12 cellular contexts compared by ENCODE assay signal in genomic region chr4:26150948-26151347, GRCh38.
DNase-seq lines count a peak whose midpoint lies in the region; ATAC-seq and TF ChIP-seq lines count a peak whose summit lies in the region.
"Had no signal": no experiment of that assay in that cellular context is flagged by ENCODE, and none has a peak within 500 bp of the region (broad histone marks: within the 10 kb centered on the region; RNA-seq: fewer than 3 reads in every experiment).

No MANE protein-coding gene starts in this region.

- ATAC-seq in stimulated activated effector memory CD8-positive, alpha-beta T cell treated with anti-CD3 and anti-CD28 coated beads, Interleukin-12 subunit alpha, Interleukin-12 subunit beta, amount 100 ng/mL, for 72 hours: peak; percentile 77
- ATAC-seq in GM19395 (IDR thresholded peaks at IDR 0.05; ENCODE audit: unreplicated experiment) (no peak), HG03025 (IDR thresholded peaks at IDR 0.05; ENCODE audit: low FRiP score, unreplicated experiment) (no peak)
- ATAC-seq: HCT116, K562 had no signal

- H3K4me3 ChIP-seq in fibroblast of pulmonary artery (replicated peaks; ENCODE audit: low read depth, low read length): no peak overlapping the region
- H3K4me3 ChIP-seq: K562, SJCRH30 had no signal

- no peaks in the 10 kb centered on the region for H3K36me3 Mint-ChIP-seq in stimulated activated effector memory CD8-positive, alpha-beta T cell treated with anti-CD3 and anti-CD28 coated beads, Interleukin-12 subunit alpha, Interleukin-12 subunit beta, amount 100 ng/mL, for 72 hours

- H3K27ac Mint-ChIP-seq in stimulated activated effector memory CD8-positive, alpha-beta T cell treated with anti-CD3 and anti-CD28 coated beads, Interleukin-12 subunit alpha, Interleukin-12 subunit beta, amount 100 ng/mL, for 72 hours: peak overlapping the region; percentile 78
- H3K27ac Mint-ChIP-seq: B cell had no signal

- H3K4me3 Mint-ChIP-seq in stimulated activated effector memory CD8-positive, alpha-beta T cell treated with anti-CD3 and anti-CD28 coated beads, Interleukin-12 subunit alpha, Interleukin-12 subunit beta, amount 100 ng/mL, for 72 hours: no peak overlapping the region
- H3K4me3 Mint-ChIP-seq: B cell had no signal

- no peak for TF ChIP-seq CTCF in fibroblast of pulmonary artery (IDR thresholded peaks at IDR 0.05; ENCODE audit: low read length, missing control alignments)

- DNase-seq in activated T-cell treated with anti-CD3 and anti-CD28 coated beads for 24 hours (ENCODE audit: low read depth) (peak; percentile 44), activated T-cell treated with anti-CD3 and anti-CD28 coated beads for 4 hours (no peak), SIG-M5 treated with dmso at 0.1 percent for 504 hours (lab: John Stamatoyannopoulos, UW; ENCODE audit: unreplicated experiment) (peak; percentile 86), fibroblast of pulmonary artery (ENCODE audit: low read depth) (peak; percentile 39), NCI-H2107 (lab: John Stamatoyannopoulos, UW) (no peak)
- no peak for DNase-seq in stimulated activated effector memory CD8-positive, alpha-beta T cell treated with anti-CD3 and anti-CD28 coated beads, Interleukin-12 subunit alpha, Interleukin-12 subunit beta, amount 100 ng/mL, for 72 hours (ENCODE audit: low spot score in 2 of 2)
- DNase-seq: SJCRH30 had no signal

- H3K9me3 Mint-ChIP-seq in stimulated activated effector memory CD8-positive, alpha-beta T cell treated with anti-CD3 and anti-CD28 coated beads, Interleukin-12 subunit alpha, Interleukin-12 subunit beta, amount 100 ng/mL, for 72 hours: no peaks in the 10 kb centered on the region

- H3K4me1 Mint-ChIP-seq in stimulated activated effector memory CD8-positive, alpha-beta T cell treated with anti-CD3 and anti-CD28 coated beads, Interleukin-12 subunit alpha, Interleukin-12 subunit beta, amount 100 ng/mL, for 72 hours: peaks cover 44% of the 10 kb centered on the region
- H3K4me1 Mint-ChIP-seq: B cell had no signal

Comparison
In these comparisons a context has a peak if more than half of its experiments do, and no peak if none do; other contexts are left out.
1. DNase-seq: peak in activated T-cell treated with anti-CD3 and anti-CD28 coated beads for 24 hours (single experiment), SIG-M5 treated with dmso at 0.1 percent for 504 hours (single experiment) and fibroblast of pulmonary artery (single experiment); none in activated T-cell treated with anti-CD3 and anti-CD28 coated beads for 4 hours (single experiment), stimulated activated effector memory CD8-positive, alpha-beta T cell treated with anti-CD3 and anti-CD28 coated beads, Interleukin-12 subunit alpha, Interleukin-12 subunit beta, amount 100 ng/mL, for 72 hours (0 of 2) and NCI-H2107 (single experiment).